In the genomic region with DNA sequence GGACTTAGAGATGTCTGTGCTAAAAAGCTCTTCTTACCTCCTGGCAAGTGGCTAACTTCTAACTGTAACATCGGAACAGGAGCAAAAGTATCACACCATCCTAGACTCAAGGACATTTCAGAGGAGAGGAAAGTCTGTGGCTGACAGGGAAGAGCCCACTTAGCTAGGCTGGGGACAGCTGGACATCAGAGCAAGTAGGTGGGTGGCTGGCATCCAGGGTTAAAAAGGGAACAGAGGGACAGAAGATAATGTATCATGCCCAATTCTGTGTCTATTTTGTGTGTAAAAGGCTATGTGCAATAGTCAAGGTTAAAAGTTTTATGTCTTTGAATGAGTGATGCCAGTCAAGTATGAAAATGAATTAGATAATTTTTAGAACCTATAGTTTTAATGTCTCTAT, we compare ENCODE assay signal across 31 cellular contexts.
"Had no signal": no experiment of that assay in that cellular context is flagged by ENCODE, and none has a peak within 500 bp of the region (broad histone marks: within the 10 kb centered on the region; RNA-seq: fewer than 3 reads in every experiment).

No MANE protein-coding gene starts in this region.

- H3K27me3 Mint-ChIP-seq: natural killer cell treated with Interleukin-12 subunit alpha and Interleukin-12 subunit beta and Interleukin-15 and Interleukin-18, amount 100 ng/mL, for 72 hours; progenitor cell of endocrine pancreas; stimulated activated memory B cell treated with anti-CD40 and anti-IgM and Interleukin-4, amounts not matched to agents 10 μg/mL and 1 μg/mL and 100 μg/mL, for 72 hours; stimulated activated naive CD8-positive, alpha-beta T cell treated with anti-CD3 and anti-CD28 coated beads, Interleukin-15, amount 100 ng/mL, for 72 hours; type B pancreatic cell had no signal

- ATAC-seq: naive thymus-derived CD8-positive, alpha-beta T cell; natural killer cell treated with Interleukin-12 subunit alpha and Interleukin-12 subunit beta and Interleukin-15 and Interleukin-18, amount 100 ng/mL, for 72 hours; psoas muscle; right cardiac atrium; sciatic nerve; stimulated activated memory B cell treated with anti-CD40 and anti-IgM and Interleukin-4, amounts not matched to agents 10 μg/mL and 1 μg/mL and 100 μg/mL, for 72 hours; stimulated activated naive CD8-positive, alpha-beta T cell treated with anti-CD3 and anti-CD28 coated beads, Interleukin-15, amount 100 ng/mL, for 72 hours; stimulated activated naive CD8-positive, alpha-beta T cell treated with anti-CD3 and anti-CD28 coated beads, Interleukin-15, Interleukin-2, amounts not matched to agents 100 U/mL and 50 U/mL, for 24 hours; upper lobe of right lung had no signal

- H3K27ac ChIP-seq: neural progenitor cell, ovary, parathyroid adenoma, psoas muscle, skin epidermis, spleen, suprapubic skin, testis, transverse colon, upper lobe of right lung, uterus had no signal

- H3K4me2 ChIP-seq: neural progenitor cell, smooth muscle cell had no signal

- H2AFZ ChIP-seq: neural progenitor cell, parathyroid adenoma had no signal

- H3K4me3 ChIP-seq: neural progenitor cell, ovary, psoas muscle, skin epidermis, smooth muscle cell, spleen, suprapubic skin, testis, tibial artery, transverse colon, upper lobe of right lung, uterus had no signal

- H3K9ac ChIP-seq: neural progenitor cell, parathyroid adenoma had no signal

- H3K27me3 ChIP-seq: neural progenitor cell, ovary, spleen, suprapubic skin, testis, tibial artery, transverse colon, upper lobe of right lung, uterus had no signal

- H3K4me3 Mint-ChIP-seq: naive thymus-derived CD8-positive, alpha-beta T cell; natural killer cell treated with Interleukin-12 subunit alpha and Interleukin-12 subunit beta and Interleukin-15 and Interleukin-18, amount 100 ng/mL, for 72 hours; neural progenitor cell; stimulated activated memory B cell treated with anti-CD40 and anti-IgM and Interleukin-4, amounts not matched to agents 10 μg/mL and 1 μg/mL and 100 μg/mL, for 72 hours; stimulated activated naive CD8-positive, alpha-beta T cell treated with anti-CD3 and anti-CD28 coated beads, Interleukin-15, amount 100 ng/mL, for 72 hours; type B pancreatic cell had no signal

- H3K79me2 ChIP-seq: parathyroid adenoma had no signal

- H3K27ac Mint-ChIP-seq: natural killer cell treated with Interleukin-12 subunit alpha and Interleukin-12 subunit beta and Interleukin-15 and Interleukin-18, amount 100 ng/mL, for 72 hours; neural progenitor cell; progenitor cell of endocrine pancreas; stimulated activated memory B cell treated with anti-CD40 and anti-IgM and Interleukin-4, amounts not matched to agents 10 μg/mL and 1 μg/mL and 100 μg/mL, for 72 hours; stimulated activated naive CD8-positive, alpha-beta T cell treated with anti-CD3 and anti-CD28 coated beads, Interleukin-15, amount 100 ng/mL, for 72 hours; type B pancreatic cell had no signal

- H3K9me3 ChIP-seq: ovary, psoas muscle, spleen, suprapubic skin, testis, tibial artery, transverse colon, upper lobe of right lung, uterus had no signal

- H3K4me1 ChIP-seq: neural progenitor cell, parathyroid adenoma, psoas muscle, spleen, suprapubic skin, testis, transverse colon, upper lobe of right lung, uterus had no signal

- H3K36me3 Mint-ChIP-seq: naive thymus-derived CD8-positive, alpha-beta T cell; natural killer cell treated with Interleukin-12 subunit alpha and Interleukin-12 subunit beta and Interleukin-15 and Interleukin-18, amount 100 ng/mL, for 72 hours; neural progenitor cell; stimulated activated memory B cell treated with anti-CD40 and anti-IgM and Interleukin-4, amounts not matched to agents 10 μg/mL and 1 μg/mL and 100 μg/mL, for 72 hours; type B pancreatic cell had no signal

- H3K4me1 Mint-ChIP-seq: naive thymus-derived CD8-positive, alpha-beta T cell; neural progenitor cell; stimulated activated memory B cell treated with anti-CD40 and anti-IgM and Interleukin-4, amounts not matched to agents 10 μg/mL and 1 μg/mL and 100 μg/mL, for 72 hours; stimulated activated naive CD8-positive, alpha-beta T cell treated with anti-CD3 and anti-CD28 coated beads, Interleukin-15, amount 100 ng/mL, for 72 hours had no signal

- H3K9me3 Mint-ChIP-seq: neural progenitor cell; stimulated activated memory B cell treated with anti-CD40 and anti-IgM and Interleukin-4, amounts not matched to agents 10 μg/mL and 1 μg/mL and 100 μg/mL, for 72 hours; stimulated activated naive CD8-positive, alpha-beta T cell treated with anti-CD3 and anti-CD28 coated beads, Interleukin-15, amount 100 ng/mL, for 72 hours; type B pancreatic cell had no signal

- H3K36me3 ChIP-seq: neural progenitor cell, ovary, spleen, suprapubic skin, tibial artery, transverse colon, upper lobe of right lung, uterus had no signal

- DNase-seq: naive thymus-derived CD8-positive, alpha-beta T cell; occipital lobe; ovary; posterior cingulate gyrus; psoas muscle; right cardiac atrium; spleen; stimulated activated CD4-positive, alpha-beta T cell treated with anti-CD3 and anti-CD28 coated beads, Interleukin-12 subunit alpha, Interleukin-12 subunit beta, amount 100 ng/mL, for 4 hours; stimulated activated CD4-positive, alpha-beta T cell treated with anti-CD3 and anti-CD28 coated beads, Interleukin-1b, Interleukin-23, amount 100 ng/mL, for 48 hours; stimulated activated CD4-positive, alpha-beta T cell treated with anti-CD3 and anti-CD28 coated beads, Interleukin-4, amount 100 ng/mL, for 1 hour; stimulated activated CD4-positive, alpha-beta T cell treated with anti-CD3 and anti-CD28 coated beads, Interleukin-4, amount 100 ng/mL, for 4 hours; stimulated activated CD8-positive, alpha-beta memory T cell treated with anti-CD3 and anti-CD28 coated beads, Interleukin-4, amount 100 ng/mL, for 48 hours; stimulated activated naive CD4-positive, alpha-beta T cell; stimulated activated naive CD8-positive, alpha-beta T cell treated with anti-CD3 and anti-CD28 coated beads, Interleukin-15, amount 100 ng/mL, for 72 hours; stimulated activated naive CD8-positive, alpha-beta T cell treated with anti-CD3 and anti-CD28 coated beads, Interleukin-15, Interleukin-2, amounts not matched to agents 100 U/mL and 50 U/mL, for 24 hours; substantia nigra; testis; tibial artery; transverse colon; upper lobe of right lung; uterus had no signal
